In the genomic region with DNA sequence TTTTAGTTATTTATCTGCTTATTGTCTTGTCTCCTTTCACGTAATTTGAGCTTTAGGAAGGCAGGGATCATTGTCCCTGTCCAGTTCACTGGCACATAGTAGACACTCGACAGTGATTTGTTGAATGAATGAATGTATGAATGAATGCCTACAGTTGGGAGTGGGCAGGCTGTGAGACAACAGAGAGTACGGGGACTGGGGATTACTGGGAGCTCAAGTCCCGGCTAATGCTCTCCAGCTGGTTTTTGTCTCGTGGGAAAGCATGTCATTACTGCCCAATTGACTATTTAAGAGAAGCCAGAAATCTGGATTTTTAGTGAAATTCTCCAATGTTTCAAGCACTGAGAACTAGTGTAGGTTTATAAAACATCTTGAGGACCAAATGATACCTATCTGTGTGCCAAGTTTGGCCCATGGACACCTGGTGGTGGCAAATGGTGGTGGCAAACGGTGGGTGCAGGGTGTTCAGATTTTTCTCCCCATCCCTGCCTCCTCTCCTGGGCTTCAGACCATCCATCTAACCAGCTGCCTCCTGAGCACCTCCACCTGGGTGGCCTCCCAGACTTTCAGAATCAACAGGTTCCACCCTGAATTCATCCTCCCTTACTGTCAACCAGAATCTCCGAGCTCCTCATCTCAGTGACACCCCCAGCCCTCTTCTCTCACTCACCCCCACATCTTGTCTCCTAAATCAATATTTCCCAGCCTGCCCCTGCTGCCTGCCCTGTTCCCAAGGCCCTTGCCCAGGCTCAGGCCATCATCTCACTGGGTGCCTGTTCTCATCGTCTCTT, we compare ENCODE assay signal across 23 cellular contexts. TPM values are rescaled to one million over a fixed set of nuclear protein-coding genes. Genes with fewer than 3 reads are reported as not detected.
DNase-seq lines count a peak whose midpoint lies in the region; ATAC-seq and TF ChIP-seq lines count a peak whose summit lies in the region.
"Had no signal": no experiment of that assay in that cellular context is flagged by ENCODE, and none has a peak within 500 bp of the region (broad histone marks: within the 10 kb centered on the region; RNA-seq: fewer than 3 reads in every experiment).

No MANE protein-coding gene starts in this region.

- H2AFZ ChIP-seq in DND-41 (ENCODE audit: low read depth, low read length) (0 out of 2 replicates have a peak overlapping the region, but pooled peaks have one; percentile 7), HCT116 (ENCODE audit: low read depth, low read length, poor library complexity, severe bottlenecking) (no peak overlapping the region), mesenchymal stem cell (ENCODE audit: low read depth, low read length) (no peak overlapping the region)

- H3K4me1 ChIP-seq in DND-41 (ENCODE audit: insufficient read depth, low read length) (peaks cover 18% of the 10 kb centered on the region), HCT116 (ENCODE audit: control insufficient read depth in 1 of 2, insufficient read depth in 2 of 2, low read length in 2 of 2) (peaks cover 0 to 6% of the 10 kb centered on the region in 2 experiments; a peak in 1 of 4 replicates), mesenchymal stem cell (ENCODE audit: control insufficient read depth, insufficient read depth, low read depth, low read length) (peaks cover 2% of the 10 kb centered on the region)
- H3K4me1 ChIP-seq: Caco-2, lower lobe of right lung had no signal

- H3K4me3 ChIP-seq in DND-41 (ENCODE audit: low read depth in 1 of 2, low read length in 2 of 2) (no peak overlapping the region), HCT116 (replicated peaks in 1 of 2; ENCODE audit: low read depth in 1 of 2, low read length in 2 of 2) (no peak overlapping the region), WERI-Rb-1 (ENCODE audit: low read depth, low read length) (no peak overlapping the region), mesenchymal stem cell (ENCODE audit: insufficient read depth in 1 of 2, low read depth in 1 of 2, low read length in 2 of 2) (no peak overlapping the region)
- H3K4me3 ChIP-seq: lower lobe of right lung had no signal

- H3K27me3 ChIP-seq in DND-41 (ENCODE audit: insufficient read depth, low read length, poor library complexity) (no peaks in the 10 kb centered on the region), HCT116 (ENCODE audit: insufficient read depth, low read length) (no peaks in the 10 kb centered on the region), WERI-Rb-1 (ENCODE audit: insufficient read depth, low read depth, severe bottlenecking) (no peaks in the 10 kb centered on the region), mesenchymal stem cell (ENCODE audit: control insufficient read depth in 1 of 2, insufficient read depth in 1 of 2, low read length in 2 of 2) (peaks cover 16 to 22% of the 10 kb centered on the region in 2 experiments)

- H3K9ac ChIP-seq in DND-41 (ENCODE audit: low read depth, low read length) (no peak overlapping the region), HCT116 (ENCODE audit: low read length) (no peak overlapping the region), mesenchymal stem cell (ENCODE audit: low read length) (no peak overlapping the region)

- no peak for ATAC-seq in DND-41 (ENCODE audit: insufficient read depth, low read depth)
- no peak for ATAC-seq in HCT116
- ATAC-seq in natural killer cell treated with Interleukin-12 subunit alpha and Interleukin-12 subunit beta and Interleukin-15 and Interleukin-18, amount 100 ng/mL, for 72 hours = no peak
- no peak for ATAC-seq in HG03025 (IDR thresholded peaks at IDR 0.05; ENCODE audit: low FRiP score, unreplicated experiment)
- ATAC-seq: lower lobe of right lung; naive thymus-derived CD4-positive, alpha-beta T cell had no signal

- H2BK12ac ChIP-seq in mesenchymal stem cell (ENCODE audit: low read length in 2 of 2) = no peak overlapping the region

- H3K18ac ChIP-seq in mesenchymal stem cell (ENCODE audit: low read depth in 1 of 2, low read length in 2 of 2) = no peak overlapping the region

- H4K91ac ChIP-seq in mesenchymal stem cell (ENCODE audit: low read length) = no peak overlapping the region

- H3K27ac ChIP-seq in DND-41 (ENCODE audit: low read length) (no peak overlapping the region), HCT116 (ENCODE audit: low read depth, low read length) (no peak overlapping the region), WERI-Rb-1 (no peak overlapping the region), mesenchymal stem cell (ENCODE audit: low read length, poor library complexity, severe bottlenecking) (no peak overlapping the region)
- H3K27ac ChIP-seq: epithelial cell of prostate, lower lobe of right lung had no signal

- POLR2A ChIA-PET in HCT116 (lab: Charles Lee) = no interaction called here

- H3K4me1 Mint-ChIP-seq in natural killer cell treated with Interleukin-12 subunit alpha and Interleukin-12 subunit beta and Interleukin-15 and Interleukin-18, amount 100 ng/mL, for 72 hours (ENCODE audit: low read depth in 2 of 2) = peaks cover 0 to 5% of the 10 kb centered on the region in 2 donors

- RAD21 ChIA-PET in HCT116 (lab: Charles Lee; ENCODE audit: low non-redundant PET in 1 of 2, low total read pairs in 2 of 2, uncharacterized antibody in 2 of 2, unreplicated experiment in 2 of 2) = no interaction called here

- H3K79me2 ChIP-seq in DND-41 (ENCODE audit: insufficient read depth, low read length) (no peaks in the 10 kb centered on the region), HCT116 (ENCODE audit: insufficient read depth, low read length) (no peaks in the 10 kb centered on the region)

- intact Hi-C loops in HCT116 (cut with micrococcal nuclease) = no loop called here

- H3K36me3 Mint-ChIP-seq in natural killer cell treated with Interleukin-12 subunit alpha and Interleukin-12 subunit beta and Interleukin-15 and Interleukin-18, amount 100 ng/mL, for 72 hours = no peaks in the 10 kb centered on the region

- H3K27me3 Mint-ChIP-seq in natural killer cell treated with Interleukin-12 subunit alpha and Interleukin-12 subunit beta and Interleukin-15 and Interleukin-18, amount 100 ng/mL, for 72 hours = peaks cover 0 to 3% of the 10 kb centered on the region in 2 donors

- 86% methylated on average over 8 of the region's 8 CpGs for WGBS in mesenchymal stem cell

- H2BK120ac ChIP-seq in mesenchymal stem cell (ENCODE audit: low read depth, low read length) = no peak overlapping the region

- DNase-seq in DND-41 (no peak), HCT116 (ENCODE audit: low read depth, low spot score) (no peak), WERI-Rb-1 (peak; percentile 47), T-helper 1 cell (no peak), mesenchymal stem cell (no peak)
- no peak for DNase-seq in natural killer cell treated with Interleukin-12 subunit alpha and Interleukin-12 subunit beta and Interleukin-15 and Interleukin-18, amount 100 ng/mL, for 72 hours (ENCODE audit: low spot score)
- no peak for DNase-seq in activated T-cell treated with anti-CD3 and anti-CD28 coated beads, Interleukin-2, amount 50 U/mL, for 48 hours
- DNase-seq: activated CD4-positive, alpha-beta memory T cell treated with anti-CD3 and anti-CD28 coated beads, Interleukin-2, amount 10 ng/mL, durations not matched to agents 7 days and 5 days; AML-193; Caco-2; dermis blood vessel endothelial cell; lower lobe of right lung; naive thymus-derived CD4-positive, alpha-beta T cell; NCI-H187 treated with DMSO at 0.1 percent for 48 hours; NCI-H446 treated with DMSO at 0.1 percent for 48 hours; SIG-M5; small intestine; stimulated activated CD4-positive, alpha-beta T cell treated with anti-CD3 and anti-CD28 coated beads, Interleukin-4, amount 100 ng/mL, for 1 hour had no signal

- H4K8ac ChIP-seq in mesenchymal stem cell (ENCODE audit: low read length) = no peak overlapping the region

- no peaks in the 10 kb centered on the region for H3K79me1 ChIP-seq in mesenchymal stem cell (replicated peaks; ENCODE audit: low read length, poor library complexity, severe bottlenecking)

- no peak overlapping the region for H3K14ac ChIP-seq in mesenchymal stem cell (ENCODE audit: low read length in 2 of 2)

- no peak overlapping the region for H3K4me2 ChIP-seq in DND-41 (ENCODE audit: insufficient read depth, low read length)
- H3K4me2 ChIP-seq in HCT116 (ENCODE audit: low read length) = no peak overlapping the region
- no peak overlapping the region for H3K4me2 ChIP-seq in mesenchymal stem cell (ENCODE audit: low read length, poor library complexity, severe bottlenecking)

- H3K36me3 ChIP-seq in DND-41 (ENCODE audit: insufficient read depth, low read length) (no peaks in the 10 kb centered on the region), HCT116 (ENCODE audit: control insufficient read depth in 1 of 2, insufficient read depth in 2 of 2, low read length in 2 of 2) (no peaks in the 10 kb centered on the region), WERI-Rb-1 (no peaks in the 10 kb centered on the region), mesenchymal stem cell (ENCODE audit: control insufficient read depth in 1 of 2, insufficient read depth in 2 of 2, low read depth in 1 of 2, low read length in 2 of 2) (no peaks in the 10 kb centered on the region)
- H3K36me3 ChIP-seq: lower lobe of right lung had no signal

- BruUV-seq in HCT116 (replicated peaks; lab: Mats Ljungman, UMichigan) = no TSS peak

- H3K9me2 ChIP-seq in HCT116 (ENCODE audit: insufficient read depth) = no peaks in the 10 kb centered on the region

- peak; percentile 8; the same call in 1 of the 2 replicates for TF ChIP-seq RAD21 in HCT116 (IDR thresholded peaks at IDR 0.05; ENCODE audit: low read depth)

- no peak overlapping the region for H3K4ac ChIP-seq in mesenchymal stem cell (ENCODE audit: low read depth in 1 of 2, low read length in 2 of 2)

- CTCF ChIA-PET in HCT116 (lab: Charles Lee) = interaction anchor here (0.9 to 1.0 kb wide), 3 partner anchors 310 to 555 kb away, joined by 3 read pairs; no protein-coding TSS in a partner anchor

- H3K23ac ChIP-seq in mesenchymal stem cell (ENCODE audit: low read length in 2 of 2) = no peak overlapping the region

- H3K27ac Mint-ChIP-seq in natural killer cell treated with Interleukin-12 subunit alpha and Interleukin-12 subunit beta and Interleukin-15 and Interleukin-18, amount 100 ng/mL, for 72 hours = no peak overlapping the region
- H3K27ac Mint-ChIP-seq: activated CD4-positive, alpha-beta memory T cell treated with anti-CD3 and anti-CD28 coated beads, Interleukin-2, amount 10 ng/mL, durations not matched to agents 7 days and 5 days; naive thymus-derived CD4-positive, alpha-beta T cell; progenitor cell of endocrine pancreas had no signal

- TF ChIP-seq CTCF in DND-41 (IDR thresholded peaks at IDR 0.05; ENCODE audit: borderline replicate concordance, extremely low read depth, low read length, poor library complexity, severe bottlenecking) (no peak), HCT116 (IDR thresholded peaks at IDR 0.05 in 2 of 3, conservative IDR thresholded peaks at IDR 0.05 in 1 of 3; ENCODE audit: borderline replicate concordance in 1 of 3, insufficient read depth in 1 of 3, low read depth in 2 of 3, low read length in 2 of 3) (peak in 2 of 3 experiments; percentile 43 to 49; a peak in 4 of 6 replicates), WERI-Rb-1 (IDR thresholded peaks at IDR 0.05; ENCODE audit: low read depth, low read length) (peak; percentile 42)

- H2BK15ac ChIP-seq in mesenchymal stem cell (ENCODE audit: low read depth, poor library complexity, severe bottlenecking) = no peak overlapping the region

- H4K20me1 ChIP-seq in DND-41 (ENCODE audit: insufficient read depth, low read length) = no peaks in the 10 kb centered on the region
- no peaks in the 10 kb centered on the region for H4K20me1 ChIP-seq in HCT116 (ENCODE audit: insufficient read depth)

- H2BK5ac ChIP-seq in mesenchymal stem cell (ENCODE audit: low read depth, low read length, poor library complexity, severe bottlenecking) = no peak overlapping the region

- no peaks in the 10 kb centered on the region for H3K9me3 Mint-ChIP-seq in natural killer cell treated with Interleukin-12 subunit alpha and Interleukin-12 subunit beta and Interleukin-15 and Interleukin-18, amount 100 ng/mL, for 72 hours
- H3K9me3 Mint-ChIP-seq: activated CD4-positive, alpha-beta memory T cell treated with anti-CD3 and anti-CD28 coated beads, Interleukin-2, amount 10 ng/mL, durations not matched to agents 7 days and 5 days; naive thymus-derived CD4-positive, alpha-beta T cell had no signal

- peak overlapping the region; percentile 0 for H3K4me3 Mint-ChIP-seq in natural killer cell treated with Interleukin-12 subunit alpha and Interleukin-12 subunit beta and Interleukin-15 and Interleukin-18, amount 100 ng/mL, for 72 hours
- H3K4me3 Mint-ChIP-seq: activated CD4-positive, alpha-beta memory T cell treated with anti-CD3 and anti-CD28 coated beads, Interleukin-2, amount 10 ng/mL, durations not matched to agents 7 days and 5 days had no signal

- H2AK5ac ChIP-seq in mesenchymal stem cell (ENCODE audit: low read length, severe bottlenecking) = no peak overlapping the region

- TF ChIP-seq POLR2A in HCT116 (IDR thresholded peaks at IDR 0.05; ENCODE audit: borderline replicate concordance, extremely low read depth, insufficient read depth, insufficient read length) = no peak

- H3K9me3 ChIP-seq in DND-41 (ENCODE audit: insufficient read depth, low read length, severe bottlenecking) = no peaks in the 10 kb centered on the region
- H3K9me3 ChIP-seq in HCT116 (ENCODE audit: control insufficient read depth in 1 of 2, insufficient read depth in 1 of 2, low read depth in 1 of 2, low read length in 2 of 2) = no peaks in the 10 kb centered on the region
- no peaks in the 10 kb centered on the region for H3K9me3 ChIP-seq in WERI-Rb-1 (ENCODE audit: severe bottlenecking)
- H3K9me3 ChIP-seq in mesenchymal stem cell (ENCODE audit: control insufficient read depth, low read length) = no peaks in the 10 kb centered on the region
- H3K9me3 ChIP-seq: Caco-2, lower lobe of right lung had no signal

RNA-seq across cellular contexts. Expression of gene TRH, which starts 36.2 kb away (rescaled TPM):
- not detected for total RNA-seq in HCT116 (2021; ENCODE audit: unreplicated experiment)
- polyA plus RNA-seq in HCT116 (2012) = 0.05 TPM in 1 of 2 replicates, not detected in the other
- not detected for total RNA-seq in natural killer cell treated with Interleukin-12 subunit alpha and Interleukin-12 subunit beta and Interleukin-15 and Interleukin-18, amount 100 ng/mL, for 72 hours
- polyA plus RNA-seq in mesenchymal stem cell (2013, experiment 1 of 2) = not detected
- not detected for polyA plus RNA-seq in mesenchymal stem cell (2013, experiment 2 of 2)
- total RNA-seq: activated CD4-positive, alpha-beta memory T cell treated with anti-CD3 and anti-CD28 coated beads, Interleukin-2, amount 10 ng/mL, durations not matched to agents 7 days and 5 days; Caco-2; dermis blood vessel endothelial cell; lower lobe of right lung; naive thymus-derived CD4-positive, alpha-beta T cell; subcutaneous adipose tissue; T-helper 1 cell treated with Interleukin-12 subunit alpha and Interleukin-12 subunit beta and Interleukin-4 antibody, amounts not matched to agents 30 ng/mL and 1 ng/mL, for 36 hours had no signal
- polyA plus RNA-seq: naive thymus-derived CD4-positive, alpha-beta T cell had no signal

RNA-seq across cellular contexts. Expression of gene TMCC1, which starts 44.8 kb away (rescaled TPM):
- 32.5 TPM for total RNA-seq in HCT116 (2021; ENCODE audit: unreplicated experiment)
- 16.2 and 20.5 TPM in 2 replicates for polyA plus RNA-seq in HCT116 (2012)
- total RNA-seq in natural killer cell treated with Interleukin-12 subunit alpha and Interleukin-12 subunit beta and Interleukin-15 and Interleukin-18, amount 100 ng/mL, for 72 hours = 10 to 100 TPM; 21.5 to 34.5 TPM
- 6.3 TPM for polyA plus RNA-seq in mesenchymal stem cell (2013, experiment 1 of 2)
- 6.1 TPM for polyA plus RNA-seq in mesenchymal stem cell (2013, experiment 2 of 2)
